In the genomic region with DNA sequence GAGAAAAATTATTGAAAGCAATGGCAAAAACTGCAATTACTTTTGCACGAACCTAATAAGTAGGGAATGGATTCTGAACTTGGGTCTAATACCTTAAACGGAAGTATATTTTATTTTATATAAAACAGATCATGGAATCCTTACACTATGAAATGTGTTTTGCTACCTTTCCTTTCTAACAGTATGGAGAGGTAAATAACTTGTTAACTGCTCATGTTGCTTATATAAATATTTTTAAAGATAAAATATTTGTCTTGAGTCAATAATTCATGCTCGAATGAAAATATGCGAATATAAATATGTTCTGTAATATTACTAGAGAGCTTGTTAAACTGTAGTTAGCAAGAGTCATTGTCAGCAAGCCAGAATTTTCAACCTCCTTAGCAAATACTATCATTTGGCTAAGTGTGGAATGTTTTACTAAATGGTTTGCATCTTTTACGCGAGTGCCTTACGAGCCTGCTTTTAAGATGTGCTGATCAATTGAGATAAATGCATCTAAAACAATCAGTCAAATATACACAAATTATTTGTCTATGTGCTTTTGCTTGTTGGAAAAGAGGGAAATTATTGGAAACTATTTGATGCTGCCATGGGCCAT, we compare ENCODE assay signal across 33 cellular contexts. TPM values are rescaled to one million over a fixed set of nuclear protein-coding genes. Genes with fewer than 3 reads are reported as not detected.
"Had no signal": no experiment of that assay in that cellular context is flagged by ENCODE, and none has a peak within 500 bp of the region (broad histone marks: within the 10 kb centered on the region; RNA-seq: fewer than 3 reads in every experiment).

No MANE protein-coding gene starts in this region.

- H3K36me3 Mint-ChIP-seq: activated CD4-positive, alpha-beta memory T cell treated with anti-CD3 and anti-CD28 coated beads for 36 hours; activated CD8-positive, alpha-beta memory T cell treated with anti-CD3 and anti-CD28 coated beads, Interleukin-2, amount 10 ng/mL, durations not matched to agents 7 days and 5 days; activated naive CD4-positive, alpha-beta T cell treated with anti-CD3 and anti-CD28 coated beads, Interleukin-2, amount 50 U/mL, for 24 hours; activated naive CD8-positive, alpha-beta T cell treated with anti-CD3 and anti-CD28 coated beads for 36 hours had no signal

- ATAC-seq: activated CD4-positive, alpha-beta T cell treated with anti-CD3 and anti-CD28 coated beads for 36 hours; activated CD8-positive, alpha-beta memory T cell treated with anti-CD3 and anti-CD28 coated beads, Interleukin-2, amount 10 ng/mL, durations not matched to agents 7 days and 5 days; activated CD8-positive, alpha-beta T cell treated with anti-CD3 and anti-CD28 coated beads, Interleukin-2, amount 10 ng/mL, durations not matched to agents 7 days and 5 days; activated naive CD8-positive, alpha-beta T cell treated with anti-CD3 and anti-CD28 coated beads, Interleukin-2, amount 50 U/mL, for 24 hours; body of pancreas had no signal

- DNase-seq: activated CD4-positive, alpha-beta memory T cell treated with anti-CD3 and anti-CD28 coated beads for 36 hours; activated CD4-positive, alpha-beta T cell treated with anti-CD3 and anti-CD28 coated beads for 36 hours; activated CD4-positive, alpha-beta T cell treated with anti-CD3 and anti-CD28 coated beads, Interleukin-2, amount 10 ng/mL, durations not matched to agents 24 days and 14 days; activated CD4-positive, CD25-positive, alpha-beta regulatory T cell; activated CD4-positive, CD25-positive, alpha-beta regulatory T cell treated with anti-CD3 and anti-CD28 coated beads, Interleukin-2, amount 50 U/mL, for 72 hours; activated CD8-positive, alpha-beta memory T cell treated with anti-CD3 and anti-CD28 coated beads, Interleukin-2, amount 10 ng/mL, durations not matched to agents 7 days and 5 days; activated CD8-positive, alpha-beta memory T cell treated with anti-CD3 and anti-CD28 coated beads, Interleukin-2, amount 50 U/mL, for 4 hours; activated CD8-positive, alpha-beta T cell treated with anti-CD3 and anti-CD28 coated beads, Interleukin-2, amount 10 ng/mL, durations not matched to agents 7 days and 5 days; activated effector memory CD4-positive, alpha-beta T cell treated with anti-CD3 and anti-CD28 coated beads, Interleukin-2, amount 50 U/mL, for 16 hours; activated naive CD4-positive, alpha-beta T cell treated with anti-CD3 and anti-CD28 coated beads for 36 hours; activated naive CD8-positive, alpha-beta T cell treated with anti-CD3 and anti-CD28 coated beads for 36 hours; activated naive CD8-positive, alpha-beta T cell treated with anti-CD3 and anti-CD28 coated beads, Interleukin-2, amount 50 U/mL, for 24 hours; activated T-cell treated with anti-CD3 and anti-CD28 coated beads, Interleukin-2, amount 50 U/mL, for 1 hour; activated T-cell treated with anti-CD3 and anti-CD28 coated beads, Interleukin-2, amount 50 U/mL, for 48 hours; adrenal gland; amygdala; aorta; body of pancreas; caudate nucleus; cortex of kidney; dermis blood vessel endothelial cell; effector CD4-positive, alpha-beta T cell; esophagus squamous epithelium; head of caudate nucleus; hippocampal formation; T-helper 9 cell had no signal

- H3K27ac Mint-ChIP-seq: activated CD4-positive, alpha-beta memory T cell treated with anti-CD3 and anti-CD28 coated beads for 36 hours; activated CD4-positive, alpha-beta T cell treated with anti-CD3 and anti-CD28 coated beads for 36 hours; activated CD4-positive, alpha-beta T cell treated with anti-CD3 and anti-CD28 coated beads, Interleukin-2, amount 10 ng/mL, durations not matched to agents 24 days and 14 days; activated CD8-positive, alpha-beta memory T cell treated with anti-CD3 and anti-CD28 coated beads, Interleukin-2, amount 10 ng/mL, durations not matched to agents 7 days and 5 days; activated CD8-positive, alpha-beta T cell treated with anti-CD3 and anti-CD28 coated beads, Interleukin-2, amount 10 ng/mL, durations not matched to agents 7 days and 5 days; activated naive CD4-positive, alpha-beta T cell treated with anti-CD3 and anti-CD28 coated beads for 36 hours; activated naive CD4-positive, alpha-beta T cell treated with anti-CD3 and anti-CD28 coated beads, Interleukin-2, amount 50 U/mL, for 24 hours; activated naive CD8-positive, alpha-beta T cell treated with anti-CD3 and anti-CD28 coated beads for 36 hours; activated naive CD8-positive, alpha-beta T cell treated with anti-CD3 and anti-CD28 coated beads, Interleukin-2, amount 50 U/mL, for 24 hours; activated T-helper 1 cell treated with anti-CD3 and anti-CD28 coated beads, Interleukin-12 subunit alpha, Interleukin-12 subunit beta, Interleukin-2, Interleukin-4 antibody, amounts not matched to agents 30 ng/mL and 10 ng/mL and 1 ng/mL, durations not matched to agents 14 hours and 24 hours and 36 hours; activated T-helper 2 cell treated with anti-CD3 and anti-CD28 coated beads, Interferon-gamma antibody, Interleukin-2, Interleukin-4, amounts not matched to agents 10 μg/mL and 5 μg/mL and 100 μg/mL, durations not matched to agents 14 hours and 24 hours and 36 hours had no signal

- H3K9me3 Mint-ChIP-seq: activated CD4-positive, alpha-beta memory T cell treated with anti-CD3 and anti-CD28 coated beads for 36 hours; activated CD4-positive, alpha-beta T cell treated with anti-CD3 and anti-CD28 coated beads, Interleukin-2, amount 10 ng/mL, durations not matched to agents 24 days and 14 days; activated naive CD4-positive, alpha-beta T cell treated with anti-CD3 and anti-CD28 coated beads for 36 hours; activated naive CD4-positive, alpha-beta T cell treated with anti-CD3 and anti-CD28 coated beads, Interleukin-2, amount 50 U/mL, for 24 hours; activated naive CD8-positive, alpha-beta T cell treated with anti-CD3 and anti-CD28 coated beads for 36 hours; activated naive CD8-positive, alpha-beta T cell treated with anti-CD3 and anti-CD28 coated beads, Interleukin-2, amount 50 U/mL, for 24 hours; activated T-helper 1 cell treated with anti-CD3 and anti-CD28 coated beads, Interleukin-12 subunit alpha, Interleukin-12 subunit beta, Interleukin-2, Interleukin-4 antibody, amounts not matched to agents 30 ng/mL and 10 ng/mL and 1 ng/mL, durations not matched to agents 14 hours and 24 hours and 36 hours; activated T-helper 2 cell treated with anti-CD3 and anti-CD28 coated beads, Interferon-gamma antibody, Interleukin-2, Interleukin-4, amounts not matched to agents 10 μg/mL and 5 μg/mL and 100 μg/mL, durations not matched to agents 14 hours and 24 hours and 36 hours had no signal

- H3K27me3 Mint-ChIP-seq: activated CD4-positive, alpha-beta memory T cell treated with anti-CD3 and anti-CD28 coated beads for 36 hours; activated CD4-positive, alpha-beta T cell treated with anti-CD3 and anti-CD28 coated beads, Interleukin-2, amount 10 ng/mL, durations not matched to agents 24 days and 14 days; activated CD8-positive, alpha-beta memory T cell treated with anti-CD3 and anti-CD28 coated beads, Interleukin-2, amount 10 ng/mL, durations not matched to agents 7 days and 5 days had no signal

- H3K4me3 Mint-ChIP-seq: activated CD4-positive, alpha-beta memory T cell treated with anti-CD3 and anti-CD28 coated beads for 36 hours; activated CD4-positive, alpha-beta T cell treated with anti-CD3 and anti-CD28 coated beads for 36 hours; activated CD4-positive, alpha-beta T cell treated with anti-CD3 and anti-CD28 coated beads, Interleukin-2, amount 10 ng/mL, durations not matched to agents 24 days and 14 days; activated CD8-positive, alpha-beta memory T cell treated with anti-CD3 and anti-CD28 coated beads, Interleukin-2, amount 10 ng/mL, durations not matched to agents 7 days and 5 days; activated CD8-positive, alpha-beta T cell treated with anti-CD3 and anti-CD28 coated beads, Interleukin-2, amount 10 ng/mL, durations not matched to agents 7 days and 5 days; activated naive CD4-positive, alpha-beta T cell treated with anti-CD3 and anti-CD28 coated beads for 36 hours; activated naive CD4-positive, alpha-beta T cell treated with anti-CD3 and anti-CD28 coated beads, Interleukin-2, amount 50 U/mL, for 24 hours; activated naive CD8-positive, alpha-beta T cell treated with anti-CD3 and anti-CD28 coated beads for 36 hours; activated naive CD8-positive, alpha-beta T cell treated with anti-CD3 and anti-CD28 coated beads, Interleukin-2, amount 50 U/mL, for 24 hours; activated T-helper 1 cell treated with anti-CD3 and anti-CD28 coated beads, Interleukin-12 subunit alpha, Interleukin-12 subunit beta, Interleukin-2, Interleukin-4 antibody, amounts not matched to agents 30 ng/mL and 10 ng/mL and 1 ng/mL, durations not matched to agents 14 hours and 24 hours and 36 hours had no signal

- H3K27ac ChIP-seq: adrenal gland, body of pancreas, epithelial cell of prostate, esophagus squamous epithelium had no signal

- H3K4me1 Mint-ChIP-seq: activated CD4-positive, alpha-beta T cell treated with anti-CD3 and anti-CD28 coated beads for 36 hours; activated CD4-positive, alpha-beta T cell treated with anti-CD3 and anti-CD28 coated beads, Interleukin-2, amount 10 ng/mL, durations not matched to agents 24 days and 14 days; activated CD8-positive, alpha-beta memory T cell treated with anti-CD3 and anti-CD28 coated beads, Interleukin-2, amount 10 ng/mL, durations not matched to agents 7 days and 5 days; activated naive CD4-positive, alpha-beta T cell treated with anti-CD3 and anti-CD28 coated beads, Interleukin-2, amount 50 U/mL, for 24 hours; activated naive CD8-positive, alpha-beta T cell treated with anti-CD3 and anti-CD28 coated beads for 36 hours; activated naive CD8-positive, alpha-beta T cell treated with anti-CD3 and anti-CD28 coated beads, Interleukin-2, amount 50 U/mL, for 24 hours had no signal

RNA-seq across cellular contexts. Expression of a gene that starts 5.9 kb away (rescaled TPM):
- polyA plus RNA-seq: adrenal gland, endothelial cell of umbilical vein, esophagus, fibroblast of lung had no signal
